ENCODE assay signal across 8 cellular contexts in the genomic region with DNA sequence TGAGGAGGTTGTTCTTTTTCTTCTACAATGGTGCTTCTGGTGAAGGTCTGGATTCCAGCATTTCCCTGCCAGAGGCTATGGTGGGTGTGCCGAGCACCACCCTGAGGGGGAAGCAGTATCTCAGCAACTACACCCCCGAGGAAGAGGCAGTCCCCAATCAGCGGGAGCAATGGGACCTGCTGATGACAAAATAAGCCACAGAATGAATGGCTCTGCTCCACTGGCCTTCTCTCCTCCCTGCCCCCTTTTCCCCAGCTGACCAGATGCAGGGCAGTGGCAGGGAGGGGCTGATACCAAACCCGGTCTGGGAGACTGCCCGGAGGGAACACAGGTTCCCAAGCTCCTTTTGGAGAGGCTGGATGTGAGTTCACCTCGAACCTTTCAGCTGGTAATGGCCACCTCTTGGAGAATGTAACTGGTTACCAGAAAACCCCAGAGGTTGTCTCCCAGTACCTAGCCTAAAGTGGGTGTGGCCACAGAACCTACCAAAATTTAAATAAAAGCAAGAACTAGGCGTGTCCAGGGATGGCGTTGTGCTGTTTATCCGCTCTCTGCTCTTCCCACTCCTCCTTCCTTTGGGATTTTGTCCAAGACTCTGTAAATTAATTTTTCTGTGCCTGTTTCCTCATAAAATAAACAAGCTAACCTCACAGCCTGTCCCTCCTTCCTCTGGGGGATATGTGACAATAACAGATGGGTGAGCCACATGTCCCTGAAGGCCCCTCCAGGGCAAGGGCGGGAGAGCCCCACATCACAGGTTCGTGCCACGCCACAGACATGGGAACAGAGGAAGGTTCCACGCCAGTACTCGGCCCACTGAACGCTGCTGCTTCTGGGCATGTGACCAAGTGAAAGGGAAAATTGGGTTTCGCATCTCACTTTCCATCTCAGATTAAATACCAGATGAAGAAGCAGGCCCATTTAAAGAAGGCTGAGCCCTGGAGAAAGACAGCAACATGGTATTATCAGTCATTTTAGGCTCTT. TPM values are rescaled to one million over a fixed set of nuclear protein-coding genes. Genes with fewer than 3 reads are reported as not detected.
DNase-seq lines count a peak whose midpoint lies in the region; ATAC-seq and TF ChIP-seq lines count a peak whose summit lies in the region.

No MANE protein-coding gene starts in this region.

- ATAC-seq in GM19467 (IDR thresholded peaks at IDR 0.05; ENCODE audit: unreplicated experiment) (peak; percentile 56), HG03442 (IDR thresholded peaks at IDR 0.05; ENCODE audit: unreplicated experiment) (peak; percentile 69)

- H3K36me3 ChIP-seq in Caco-2 (ENCODE audit: control insufficient read depth, insufficient read depth, low read length): no peaks in the 10 kb centered on the region; the same call in 1 of the 2 replicates

- H3K9me3 ChIP-seq in Caco-2: no peaks in the 10 kb centered on the region

- H3K4me3 ChIP-seq in Caco-2 (ENCODE audit: low read depth, low read length): no peak overlapping the region

- no peaks in the 10 kb centered on the region for H3K27me3 ChIP-seq in Caco-2 (replicated peaks; ENCODE audit: control insufficient read depth, insufficient read depth, low read length)

- H3K4me1 ChIP-seq in Caco-2: peaks cover 65% of the 10 kb centered on the region

- POLR2A ChIA-PET in Caco-2 (lab: Charles Lee): interaction anchor here (0.9 to 1.1 kb wide), 3 partner anchors 15 to 345 kb away, joined by 3 to 4 read pairs (median 4); a partner anchor contains a TSS

- H3K9me3 Mint-ChIP-seq in Caco-2 (ENCODE audit: unreplicated experiment): no peaks in the 10 kb centered on the region

- H3K27ac Mint-ChIP-seq in Caco-2 (ENCODE audit: unreplicated experiment): peak overlapping the region; percentile 76

- no peak for TF ChIP-seq CTCF in Caco-2 (IDR thresholded peaks at IDR 0.05; ENCODE audit: insufficient read depth in 1 of 2, low read depth in 1 of 2, low read length in 1 of 2, severe bottlenecking in 1 of 2, unreplicated experiment in 1 of 2)

- H3K4me3 Mint-ChIP-seq in Caco-2 (ENCODE audit: unreplicated experiment): no peak overlapping the region

- DNase-seq in Caco-2: no peak
- DNase-seq in fibroblast of gingiva (ENCODE audit: low read depth): peak; percentile 46
- peak; percentile 42 for DNase-seq in superior temporal gyrus (ENCODE audit: extremely low spot score)
- no peak for DNase-seq in RKO (ENCODE audit: low spot score)
- no peak for DNase-seq in hepatic stellate cell (ENCODE audit: low spot score)
- no peak for DNase-seq in OCI-M1 (lab: John Stamatoyannopoulos, UW)

- BruUV-seq in Caco-2 (replicated peaks; lab: Mats Ljungman, UMichigan): no TSS peak

- peaks cover 55% of the 10 kb centered on the region for H3K36me3 Mint-ChIP-seq in Caco-2 (ENCODE audit: insufficient read depth, unreplicated experiment)

- H3K27me3 Mint-ChIP-seq in Caco-2 (ENCODE audit: insufficient read depth, unreplicated experiment): no peaks in the 10 kb centered on the region

- CTCF ChIA-PET in Caco-2 (lab: Charles Lee): interaction anchor here (0.6 to 1.6 kb wide), 5 partner anchors 15 to 1168 kb away, joined by 3 to 15 read pairs (median 3); a partner anchor contains a TSS

- intact Hi-C loops in Caco-2 (cut with micrococcal nuclease; ENCODE audit: unreplicated experiment): loop anchor here (5.0 kb wide), 2 partner anchors 43 to 128 kb away; a partner anchor contains a TSS

- peaks cover 49% of the 10 kb centered on the region for H3K4me1 Mint-ChIP-seq in Caco-2 (ENCODE audit: low read depth, unreplicated experiment)

RNA-seq across cellular contexts. Expression of a gene that starts 35.1 kb away (rescaled TPM):
- total RNA-seq in Caco-2 (2022): 2.3 and 2.5 TPM in 2 replicates

RNA-seq across cellular contexts. Expression of a gene that starts 43.4 kb away (rescaled TPM):
- total RNA-seq in Caco-2 (2022): 31.6 TPM in 2 replicates

Comparison
In these comparisons a context has a peak if more than half of its experiments do, and no peak if none do; other contexts are left out.
1. DNase-seq: peak in fibroblast of gingiva (single experiment) and superior temporal gyrus (single experiment); none in Caco-2 (0 of 2), RKO (single experiment), hepatic stellate cell (single experiment) and OCI-M1 (single experiment).